8 cellular contexts compared by ENCODE assay signal in the genomic region with DNA sequence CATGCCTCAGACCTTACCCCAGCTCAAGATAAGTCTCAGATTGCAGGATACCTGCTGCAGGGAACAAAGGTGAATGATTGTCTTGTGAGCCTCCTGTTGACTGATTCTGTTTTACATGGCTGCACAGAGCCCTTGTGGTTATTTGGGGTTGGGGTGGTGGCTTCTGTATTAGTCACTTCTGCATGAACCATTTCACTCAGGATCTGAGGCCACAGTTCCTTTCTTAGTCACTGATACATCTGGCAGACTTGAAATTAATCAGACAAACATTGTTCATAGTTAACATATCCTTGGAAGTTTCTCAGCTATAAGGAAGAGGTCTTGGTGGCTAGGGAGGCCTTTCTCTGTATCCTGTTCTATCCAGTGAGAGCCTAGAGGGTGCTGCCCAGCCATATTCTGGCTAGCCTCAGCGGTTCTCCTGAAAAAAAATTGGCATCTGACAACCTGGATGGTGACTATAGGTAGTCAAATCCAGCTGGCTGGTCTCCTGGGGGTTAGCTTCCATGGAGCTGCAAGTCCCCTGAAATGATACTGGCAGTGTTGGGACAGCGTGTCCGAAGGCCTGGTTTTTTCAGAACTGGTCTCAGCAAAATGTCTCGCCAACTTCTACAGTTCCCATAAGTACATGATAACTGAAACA. TPM values are rescaled to one million over a fixed set of nuclear protein-coding genes. Genes with fewer than 3 reads are reported as not detected.
DNase-seq lines count a peak whose midpoint lies in the region; ATAC-seq and TF ChIP-seq lines count a peak whose summit lies in the region.

No MANE protein-coding gene starts in this region.

- no peaks in the 10 kb centered on the region for H3K79me2 ChIP-seq in fibroblast of lung (ENCODE audit: control insufficient read depth, insufficient read depth, low read length)

- TF ChIP-seq CTCF in GM13976 (IDR thresholded peaks at IDR 0.05; ENCODE audit: borderline replicate concordance, control extremely low read depth, extremely low read depth, insufficient read depth, missing control alignments) (no peak), fibroblast of lung (conservative IDR thresholded peaks at IDR 0.05 in 1 of 2, IDR thresholded peaks at IDR 0.05 in 1 of 2; ENCODE audit: low read depth in 1 of 2, low read length in 2 of 2) (no peak)

- H3K36me3 ChIP-seq in fibroblast of lung (ENCODE audit: control insufficient read depth, insufficient read depth, low read length) = peaks cover 7% of the 10 kb centered on the region

- H2AFZ ChIP-seq in fibroblast of lung (ENCODE audit: low read length) = no peak overlapping the region

- peak overlapping the region; percentile 65 for H3K4me2 ChIP-seq in fibroblast of lung (ENCODE audit: extremely low read depth, insufficient read depth, low read length)

- H3K9me3 ChIP-seq in fibroblast of lung (ENCODE audit: control insufficient read depth, insufficient read depth, low read depth, low read length) = no peaks in the 10 kb centered on the region

- H3K27ac ChIP-seq in fibroblast of lung (ENCODE audit: insufficient read depth, low read length) = peak overlapping the region; percentile 50

- in situ Hi-C loops in GM13976 (cut with MboI; ENCODE audit: low sequenced_read_pairs, unreplicated experiment) = no loop called here

- ATAC-seq in GM21529 (IDR thresholded peaks at IDR 0.05; ENCODE audit: unreplicated experiment) = peak; percentile 97

- H3K4me3 ChIP-seq in fibroblast of lung (replicated peaks in 1 of 4; ENCODE audit: control extremely low read depth in 1 of 4, insufficient read depth in 1 of 4, low read depth in 3 of 4, low read length in 4 of 4) = no peak overlapping the region

- H4K20me1 ChIP-seq in fibroblast of lung (ENCODE audit: control insufficient read depth, extremely low read depth, insufficient read depth, low read length) = no peaks in the 10 kb centered on the region

- peaks cover 17% of the 10 kb centered on the region for H3K4me1 ChIP-seq in fibroblast of lung (ENCODE audit: control insufficient read depth, extremely low read depth, insufficient read depth, low read length)

- DNase-seq in GM13976 (ENCODE audit: low spot score) = peak; percentile 77
- DNase-seq in Kasumi-1 (lab: John Stamatoyannopoulos, UW) = peak; percentile 1 to 2
- DNase-seq in fibroblast of lung (ENCODE audit: low read depth in 2 of 2) = peak; percentile 91 to 93
- no peak for DNase-seq in activated gamma-delta T cell (lab: John Stamatoyannopoulos, UW)
- DNase-seq in NCI-H1092 treated with DMSO at 0.1 percent for 48 hours (lab: John Stamatoyannopoulos, UW) = no peak
- DNase-seq in NAMALWA (ENCODE audit: low spot score) = no peak
- no peak for DNase-seq in NOMO-1 treated with DMSO at 0.1 percent for 48 hours (lab: John Stamatoyannopoulos, UW; ENCODE audit: unreplicated experiment)

- H3K9ac ChIP-seq in fibroblast of lung (ENCODE audit: insufficient read depth, low read length) = no peak overlapping the region

- H3K27me3 ChIP-seq in fibroblast of lung (ENCODE audit: control insufficient read depth, insufficient read depth, low read length) = no peaks in the 10 kb centered on the region

RNA-seq across cellular contexts. Expression of a gene that starts 8.4 kb away (rescaled TPM):
- 0.77 and 6.3 TPM in 2 replicates for total RNA-seq in fibroblast of lung
- polyA plus RNA-seq in fibroblast of lung = 16.2 and 84.4 TPM in 2 replicates
- 12.8 and 67.6 TPM in 2 replicates for polyA plus RNA-seq in fibroblast of lung (2012)
- 22.7 and 151 TPM in 2 replicates for polyA minus RNA-seq in fibroblast of lung (ENCODE audit: low replicate concordance)

RNA-seq across cellular contexts. Expression of a gene that starts 29.0 kb away (rescaled TPM):
- total RNA-seq in fibroblast of lung = 28.8 and 39.6 TPM in 2 replicates
- 96.7 and 118 TPM in 2 replicates for polyA plus RNA-seq in fibroblast of lung
- 46.6 and 64.5 TPM in 2 replicates for polyA plus RNA-seq in fibroblast of lung (2012)
- polyA minus RNA-seq in fibroblast of lung (ENCODE audit: low replicate concordance) = 76.8 and 129 TPM in 2 replicates

RNA-seq across cellular contexts. Expression of a gene that starts 29.1 kb away (rescaled TPM):
- total RNA-seq in fibroblast of lung = 8.1 and 9.2 TPM in 2 replicates
- polyA plus RNA-seq in fibroblast of lung = 7.7 and 7.9 TPM in 2 replicates
- 7.5 and 7.7 TPM in 2 replicates for polyA plus RNA-seq in fibroblast of lung (2012)
- polyA minus RNA-seq in fibroblast of lung (ENCODE audit: low replicate concordance) = 3.7 and 8.5 TPM in 2 replicates

RNA-seq across cellular contexts. Expression of a gene that starts 42.8 kb away (rescaled TPM):
- under 0.01 and 0.83 TPM in 2 replicates for total RNA-seq in fibroblast of lung
- polyA plus RNA-seq in fibroblast of lung = 0.07 TPM in 1 of 2 replicates, not detected in the other
- not detected in 2 replicates for polyA plus RNA-seq in fibroblast of lung (2012)
- not detected in 2 replicates for polyA minus RNA-seq in fibroblast of lung (ENCODE audit: low replicate concordance)

Comparison
In these comparisons a context has a peak if more than half of its experiments do, and no peak if none do; other contexts are left out.
1. DNase-seq: peak in GM13976 (single experiment), Kasumi-1 (2 of 2) and fibroblast of lung (2 of 2); none in activated gamma-delta T cell (single experiment), NCI-H1092 treated with DMSO at 0.1 percent for 48 hours (single experiment), NAMALWA (single experiment) and NOMO-1 treated with DMSO at 0.1 percent for 48 hours (single experiment).